In genomic region chr2:136116111-136116812, GRCh38 we compare ENCODE assay signal across 8 cellular contexts. TPM values are rescaled to one million over a fixed set of nuclear protein-coding genes. Genes with fewer than 3 reads are reported as not detected.
DNase-seq lines count a peak whose midpoint lies in the region; ATAC-seq and TF ChIP-seq lines count a peak whose summit lies in the region.

No MANE protein-coding gene starts in this region.

- no peaks in the 10 kb centered on the region for H3K9me3 Mint-ChIP-seq in mesothelial cell of epicardium

- H3K27me3 Mint-ChIP-seq in T-helper 17 cell (no peaks in the 10 kb centered on the region), mesothelial cell of epicardium (ENCODE audit: low read depth) (peaks cover 98% of the 10 kb centered on the region)

- peaks cover 47% of the 10 kb centered on the region for H3K4me1 Mint-ChIP-seq in T-helper 17 cell
- peaks cover 25% of the 10 kb centered on the region for H3K4me1 Mint-ChIP-seq in mesothelial cell of epicardium

- peak overlapping the region; percentile 99 for H3K27ac Mint-ChIP-seq in T-helper 17 cell
- H3K27ac Mint-ChIP-seq in mesothelial cell of epicardium = no peak overlapping the region

- ATAC-seq in GM18873 (IDR thresholded peaks at IDR 0.05; ENCODE audit: low FRiP score, unreplicated experiment) (peak; percentile 8), HG03442 (IDR thresholded peaks at IDR 0.05; ENCODE audit: unreplicated experiment) (peak; percentile 13), T-helper 17 cell (peak; percentile 21)

- H3K9me3 ChIP-seq in T-helper 17 cell (ENCODE audit: control insufficient read depth, low read length, poor library complexity, severe bottlenecking) = no peaks in the 10 kb centered on the region

- peaks cover 19% of the 10 kb centered on the region for H3K36me3 Mint-ChIP-seq in T-helper 17 cell (ENCODE audit: low read depth)
- no peaks in the 10 kb centered on the region for H3K36me3 Mint-ChIP-seq in mesothelial cell of epicardium

- H3K4me3 Mint-ChIP-seq in T-helper 17 cell = peak overlapping the region; percentile 97
- H3K4me3 Mint-ChIP-seq in mesothelial cell of epicardium = peak overlapping the region; percentile 47

- DNase-seq in T-helper 17 cell (peak; percentile 59 to 68 (median 61)), mesothelial cell of epicardium (ENCODE audit: low spot score in 2 of 2, unreplicated experiment in 2 of 2) (no peak), NCI-H2081 (lab: John Stamatoyannopoulos, UW) (no peak), iPS-NIHi7 (ENCODE audit: extremely low spot score) (no peak)
- peak; percentile 83 for DNase-seq in central memory CD4-positive, alpha-beta T cell
- DNase-seq in stimulated activated naive CD4-positive, alpha-beta T cell treated with Interleukin-2 at 50 U/mL for 16 hours (lab: John Stamatoyannopoulos, UW) = peak; percentile 60

- no peak for TF ChIP-seq CTCF in mesothelial cell of epicardium (IDR thresholded peaks at IDR 0.05; ENCODE audit: unreplicated experiment)

RNA-seq across cellular contexts. Expression of gene CXCR4, which starts 1.7 kb away (rescaled TPM):
- total RNA-seq in T-helper 17 cell (1,000 to 10,000 TPM; 1,189 to 1,429 TPM), mesothelial cell of epicardium (1.5 to 2.1 TPM (median 1.8 TPM) in 3 replicates)

Comparison
In these comparisons a context has a peak if more than half of its experiments do, and no peak if none do; other contexts are left out.
1. DNase-seq: peak in T-helper 17 cell (3 of 3), central memory CD4-positive, alpha-beta T cell (single experiment) and stimulated activated naive CD4-positive, alpha-beta T cell treated with Interleukin-2 at 50 U/mL for 16 hours (single experiment); none in mesothelial cell of epicardium (0 of 2), NCI-H2081 (0 of 2) and iPS-NIHi7 (single experiment).
2. RNA of gene CXCR4, which starts 1.7 kb away (total RNA-seq): 1,189 to 1,429 TPM in T-helper 17 cell; 1.5 to 2.1 TPM in mesothelial cell of epicardium; every median in the first group is over 100 times any median in the second.
3. Peak in every context shown above with its lines, with median percentiles within 50 percentile points of each other: ATAC-seq.